In the genomic region with DNA sequence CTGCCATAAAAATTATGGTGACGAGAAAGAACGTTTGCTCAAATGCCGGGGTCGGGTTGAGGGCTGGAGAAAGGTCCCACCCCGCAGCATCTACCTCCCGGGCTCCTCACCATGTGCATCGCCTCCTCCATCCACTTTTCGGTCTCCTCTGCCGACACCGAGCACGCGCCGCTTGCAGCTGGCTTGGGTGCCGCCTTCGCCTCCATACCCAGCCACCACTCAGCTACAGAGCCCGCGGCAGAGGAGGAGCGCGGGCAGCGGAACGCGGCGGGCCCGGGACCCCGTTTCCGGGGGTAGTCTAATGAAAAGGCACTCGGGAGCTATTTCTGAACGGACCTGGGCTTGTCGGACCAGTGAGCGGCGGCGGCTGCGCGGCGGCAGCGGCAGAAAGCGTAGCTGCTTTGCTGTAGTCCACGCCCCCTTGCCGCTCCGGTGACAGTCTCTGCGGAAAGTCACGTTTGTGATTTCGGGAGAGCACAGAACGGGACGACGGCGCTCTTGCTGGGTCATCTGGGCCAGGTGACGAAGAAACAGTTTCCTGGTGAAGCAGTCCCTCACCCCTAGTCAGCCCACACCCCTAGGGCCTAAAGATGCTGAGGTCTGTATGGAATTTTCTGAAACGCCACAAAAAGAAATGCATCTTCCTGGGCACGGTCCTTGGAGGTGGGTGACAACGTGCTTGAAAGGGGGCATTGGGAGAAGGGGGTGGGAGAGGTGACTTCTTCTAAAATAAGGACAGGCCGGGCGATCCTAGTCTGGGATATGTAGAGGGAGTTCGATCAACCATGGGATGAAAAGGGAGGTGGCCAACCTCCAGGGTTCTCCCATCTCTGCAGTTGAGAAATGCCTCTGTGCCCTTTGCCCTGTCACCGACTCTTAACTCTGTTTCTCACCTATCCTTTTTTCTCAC, we compare ENCODE assay signal across 8 cellular contexts. TPM values are rescaled to one million over a fixed set of nuclear protein-coding genes. Genes with fewer than 3 reads are reported as not detected.
DNase-seq lines count a peak whose midpoint lies in the region; ATAC-seq and TF ChIP-seq lines count a peak whose summit lies in the region.

A gene (minus strand): TSS at position 243 of the 910 bp plus-strand sequence. CDS start 37 bp downstream, at position 206.
A gene with protein sequence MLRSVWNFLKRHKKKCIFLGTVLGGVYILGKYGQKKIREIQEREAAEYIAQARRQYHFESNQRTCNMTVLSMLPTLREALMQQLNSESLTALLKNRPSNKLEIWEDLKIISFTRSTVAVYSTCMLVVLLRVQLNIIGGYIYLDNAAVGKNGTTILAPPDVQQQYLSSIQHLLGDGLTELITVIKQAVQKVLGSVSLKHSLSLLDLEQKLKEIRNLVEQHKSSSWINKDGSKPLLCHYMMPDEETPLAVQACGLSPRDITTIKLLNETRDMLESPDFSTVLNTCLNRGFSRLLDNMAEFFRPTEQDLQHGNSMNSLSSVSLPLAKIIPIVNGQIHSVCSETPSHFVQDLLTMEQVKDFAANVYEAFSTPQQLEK (plus strand): TSS at position 353 of the 910 bp plus-strand sequence. CDS start 238 bp downstream, at position 591.

- TF ChIP-seq EP300 in SK-N-SH (IDR thresholded peaks at IDR 0.05; ENCODE audit: borderline replicate concordance in 1 of 2, low read depth in 1 of 2, low read length in 1 of 2) (peak; percentile 37 to 41; a peak in 1 of 4 replicates), suprapubic skin (IDR thresholded peaks at IDR 0.05) (no peak)

- H3K4me3 ChIP-seq in SK-N-SH (ENCODE audit: low read depth in 2 of 2, low read length in 1 of 2) (peak within 1 kb of the TSS; percentile 88 to 97), suprapubic skin (peak within 1 kb of the TSS; percentile 82)

- no peaks in the 10 kb centered on the region for H3K9me2 ChIP-seq in SK-N-SH

- H3K36me3 ChIP-seq in SK-N-SH (replicated peaks in 1 of 2; ENCODE audit: control insufficient read depth in 1 of 2, insufficient read depth in 2 of 2, low read length in 1 of 2): peaks cover 3 to 6% of the 10 kb centered on the region in 2 experiments
- peaks cover 3% of the 10 kb centered on the region for H3K36me3 ChIP-seq in suprapubic skin

- peak within 1 kb of the TSS; percentile 88 for H3K9ac ChIP-seq in SK-N-SH

- POLR2A ChIA-PET in GM10248 (lab: Yijun Ruan, JAX): no interaction called here
- POLR2A ChIA-PET in SK-N-SH (lab: Yijun Ruan, JAX): interaction anchor here (0.8 to 1.1 kb wide), 3 partner anchors 25 to 61 kb away, joined by 3 to 5 read pairs (median 3); a partner anchor contains a TSS

- H3K79me2 ChIP-seq in SK-N-SH (ENCODE audit: insufficient read depth): peaks cover 43% of the 10 kb centered on the region

- H4K20me1 ChIP-seq in SK-N-SH (ENCODE audit: insufficient read depth): no peaks in the 10 kb centered on the region

- H3F3A ChIP-seq in SK-N-SH (replicated peaks; ENCODE audit: insufficient read depth): no peaks in the 10 kb centered on the region

- DNase-seq in GM10248 (ENCODE audit: extremely low spot score) (peak; percentile 92), NCI-H1092 (lab: John Stamatoyannopoulos, UW) (peak; percentile 82), SK-N-SH (peak; percentile 92), globus pallidus (ENCODE audit: low spot score) (peak; percentile 86), nucleus accumbens (lab: John Stamatoyannopoulos, UW) (peak in 55 of 56 donors; percentile 42 to 94 (median 86)), suprapubic skin (ENCODE audit: low spot score in 2 of 2) (peak; percentile 93 to 96)
- peak; percentile 94 for DNase-seq in activated naive CD4-positive, alpha-beta T cell treated with anti-CD3 and anti-CD28 coated beads, Interleukin-2, amount 50 U/mL, for 16 hours

- H3K27me3 ChIP-seq in SK-N-SH (ENCODE audit: insufficient read depth): no peaks in the 10 kb centered on the region
- H3K27me3 ChIP-seq in suprapubic skin: no peaks in the 10 kb centered on the region

- TF ChIP-seq CTCF in GM10248 (IDR thresholded peaks at IDR 0.05; ENCODE audit: control extremely low read depth, extremely low read depth, low read depth, missing control alignments) (no peak), SK-N-SH (IDR thresholded peaks at IDR 0.05) (no peak), suprapubic skin (IDR thresholded peaks at IDR 0.05) (no peak)

- WGBS in SK-N-SH (ENCODE audit: low lambda C conversion rate): 2% methylated on average over 27 of the region's 55 CpGs
- under 1% methylated on average over 25 of the region's 55 CpGs for WGBS in suprapubic skin

- TF ChIP-seq RAD21 in SK-N-SH (IDR thresholded peaks at IDR 0.05; ENCODE audit: low read length): no peak

- peak in 1 of 2 donors; percentile 62 for TF ChIP-seq POLR2A in suprapubic skin (IDR thresholded peaks at IDR 0.05)

- H3K27ac ChIP-seq in SK-N-SH (ENCODE audit: low read depth in 2 of 2, low read length in 1 of 2) (peak within 1 kb of the TSS; percentile 65 to 83), suprapubic skin (peak within 1 kb of the TSS; percentile 73)

- H2AFZ ChIP-seq in SK-N-SH (ENCODE audit: low read depth): peak within 1 kb of the TSS; percentile 96

- ATAC-seq in HG02610 (IDR thresholded peaks at IDR 0.05; ENCODE audit: unreplicated experiment): peak; percentile 99

- H3K4me1 ChIP-seq in SK-N-SH (ENCODE audit: control insufficient read depth in 1 of 2, insufficient read depth in 2 of 2, low read depth in 1 of 2, low read length in 1 of 2) (peaks cover 0 to 7% of the 10 kb centered on the region in 2 experiments; a peak in 2 of 4 replicates), suprapubic skin (peaks cover 29% of the 10 kb centered on the region)

- CTCF ChIA-PET in GM10248 (lab: Yijun Ruan, JAX) (interaction anchor here (0.8 to 2.9 kb wide), 5 partner anchors 22 to 60 kb away, joined by 3 to 13 read pairs (median 3); a partner anchor contains a TSS), SK-N-SH (lab: Yijun Ruan, JAX) (interaction anchor here (0.6 to 1.8 kb wide), 5 partner anchors 9 to 976 kb away, joined by 3 to 7 read pairs (median 3); no protein-coding TSS in a partner anchor)

- peak within 1 kb of the TSS; percentile 84 for H3K4me2 ChIP-seq in SK-N-SH

- H3K9me3 ChIP-seq in SK-N-SH: no peaks in the 10 kb centered on the region
- no peaks in the 10 kb centered on the region for H3K9me3 ChIP-seq in suprapubic skin

TF ChIP-seq in SK-N-SH, 30 proteins besides CTCF, POLR2A, EP300 and RAD21 (continues in another document):
- TF ChIP-seq RFX5 (IDR thresholded peaks at IDR 0.05; ENCODE audit: low read length) (peak; percentile 65; the same call in 1 of the 2 replicates), YY1 (IDR thresholded peaks at IDR 0.05; ENCODE audit: low read depth) (peak; percentile 80), JUND (IDR thresholded peaks at IDR 0.05) (no peak), GATA2 (CRISPR knock-in tag; IDR thresholded peaks at IDR 0.05) (no peak), RXRA (IDR thresholded peaks at IDR 0.05; ENCODE audit: borderline replicate concordance, low read depth) (no peak), TEAD4 (IDR thresholded peaks at IDR 0.05; ENCODE audit: borderline replicate concordance, insufficient read depth) (no peak), TAF1 (IDR thresholded peaks at IDR 0.05; ENCODE audit: borderline replicate concordance, low read depth, low read length) (peak; percentile 94), FOXM1 (IDR thresholded peaks at IDR 0.05; ENCODE audit: low read depth) (no peak), NRF1 (IDR thresholded peaks at IDR 0.05; ENCODE audit: low read depth, low read length) (peak; percentile 63), ELF1 (IDR thresholded peaks at IDR 0.05) (peak; percentile 46; the same call in 1 of the 2 replicates)
- TF ChIP-seq, protein P1, sequence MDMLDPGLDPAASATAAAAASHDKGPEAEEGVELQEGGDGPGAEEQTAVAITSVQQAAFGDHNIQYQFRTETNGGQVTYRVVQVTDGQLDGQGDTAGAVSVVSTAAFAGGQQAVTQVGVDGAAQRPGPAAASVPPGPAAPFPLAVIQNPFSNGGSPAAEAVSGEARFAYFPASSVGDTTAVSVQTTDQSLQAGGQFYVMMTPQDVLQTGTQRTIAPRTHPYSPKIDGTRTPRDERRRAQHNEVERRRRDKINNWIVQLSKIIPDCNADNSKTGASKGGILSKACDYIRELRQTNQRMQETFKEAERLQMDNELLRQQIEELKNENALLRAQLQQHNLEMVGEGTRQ (IDR thresholded peaks at IDR 0.05; ENCODE audit: borderline replicate concordance, low read depth, low read length): no peak
- TF ChIP-seq, protein P2, sequence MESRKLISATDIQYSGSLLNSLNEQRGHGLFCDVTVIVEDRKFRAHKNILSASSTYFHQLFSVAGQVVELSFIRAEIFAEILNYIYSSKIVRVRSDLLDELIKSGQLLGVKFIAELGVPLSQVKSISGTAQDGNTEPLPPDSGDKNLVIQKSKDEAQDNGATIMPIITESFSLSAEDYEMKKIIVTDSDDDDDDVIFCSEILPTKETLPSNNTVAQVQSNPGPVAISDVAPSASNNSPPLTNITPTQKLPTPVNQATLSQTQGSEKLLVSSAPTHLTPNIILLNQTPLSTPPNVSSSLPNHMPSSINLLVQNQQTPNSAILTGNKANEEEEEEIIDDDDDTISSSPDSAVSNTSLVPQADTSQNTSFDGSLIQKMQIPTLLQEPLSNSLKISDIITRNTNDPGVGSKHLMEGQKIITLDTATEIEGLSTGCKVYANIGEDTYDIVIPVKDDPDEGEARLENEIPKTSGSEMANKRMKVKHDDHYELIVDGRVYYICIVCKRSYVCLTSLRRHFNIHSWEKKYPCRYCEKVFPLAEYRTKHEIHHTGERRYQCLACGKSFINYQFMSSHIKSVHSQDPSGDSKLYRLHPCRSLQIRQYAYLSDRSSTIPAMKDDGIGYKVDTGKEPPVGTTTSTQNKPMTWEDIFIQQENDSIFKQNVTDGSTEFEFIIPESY (IDR thresholded peaks at IDR 0.05; ENCODE audit: borderline replicate concordance, low read depth): peak; percentile 60; the same call in 1 of the 2 replicates

RNA-seq across cellular contexts. Expression of the first gene that starts in this region (rescaled TPM):
- 5.4 and 9.2 TPM in 2 replicates for polyA plus RNA-seq in SK-N-SH (2012; rRNA removed)
- polyA plus RNA-seq in SK-N-SH (2012; cell fraction: cytosol; rRNA removed): 3.7 and 3.8 TPM in 2 replicates
- polyA plus RNA-seq in SK-N-SH (2012; cell fraction: nucleus; rRNA removed): 24.9 and 33.5 TPM in 2 replicates
- 10 to 100 TPM in 1 of 4 donors, 1 to 10 TPM in 3; 7.2 to 13.7 (median 8.1) TPM for total RNA-seq in suprapubic skin

RNA-seq across cellular contexts. Expression of the second gene that starts in this region (rescaled TPM):
- polyA plus RNA-seq in SK-N-SH (2012; rRNA removed): 14.1 and 14.5 TPM in 2 replicates
- polyA plus RNA-seq in SK-N-SH (2012; cell fraction: cytosol; rRNA removed): 16.3 and 17.8 TPM in 2 replicates
- polyA plus RNA-seq in SK-N-SH (2012; cell fraction: nucleus; rRNA removed): 11.1 and 16.0 TPM in 2 replicates
- total RNA-seq in suprapubic skin: 10 to 100 TPM; 22.3 to 29.0 (median 24.2) TPM

Comparison
In these comparisons a context has a peak if more than half of its experiments do, and no peak if none do; other contexts are left out.
1. Peak in every context shown above with its lines: DNase-seq, ATAC-seq, H3K4me3 ChIP-seq and H3K27ac ChIP-seq.